In the genomic region with DNA sequence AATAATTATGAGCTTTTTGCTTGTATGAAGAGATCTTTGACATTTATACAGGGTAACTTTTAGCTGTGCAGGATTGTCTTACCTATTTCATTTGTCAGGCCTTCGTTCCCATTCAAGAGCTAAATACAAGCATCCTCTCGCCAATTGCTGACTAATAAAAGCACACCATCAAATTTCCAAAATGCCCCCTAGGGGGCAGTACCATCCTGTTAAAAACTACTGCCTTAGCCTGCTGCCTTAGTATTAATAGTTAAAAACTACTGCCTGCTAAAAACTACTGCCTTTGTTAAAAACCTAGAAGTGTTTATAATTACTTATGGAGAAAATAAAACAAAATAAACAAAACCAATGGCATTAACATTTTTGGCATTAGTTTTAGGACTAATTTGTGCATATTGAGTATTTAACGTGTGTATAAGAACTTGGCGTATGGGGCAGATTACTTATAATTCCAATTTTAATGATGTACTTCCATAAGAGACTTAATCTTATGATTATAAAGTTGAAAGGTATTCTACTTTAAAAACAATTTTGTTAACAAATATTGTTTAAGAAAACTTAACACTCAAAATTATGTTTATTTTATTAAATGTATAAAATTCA, we compare ENCODE assay signal across 8 cellular contexts. TPM values are rescaled to one million over a fixed set of nuclear protein-coding genes. Genes with fewer than 3 reads are reported as not detected.
DNase-seq lines count a peak whose midpoint lies in the region; ATAC-seq and TF ChIP-seq lines count a peak whose summit lies in the region.

No MANE protein-coding gene starts in this region.

- H3K27me3 ChIP-seq in H9 (ENCODE audit: insufficient read depth, low read length): no peaks in the 10 kb centered on the region
- no peaks in the 10 kb centered on the region for H3K27me3 ChIP-seq in dorsolateral prefrontal cortex
- no peaks in the 10 kb centered on the region for H3K27me3 ChIP-seq in thoracic aorta (replicated peaks; ENCODE audit: insufficient read depth)

- DNase-seq in Caki2 (ENCODE audit: low read depth) (peak; percentile 45), H9 (peak; percentile 54), NCI-H345 (lab: John Stamatoyannopoulos, UW) (peak; percentile 82), activated B cell treated with CpG ODN at 0.5 μM for 24 hours (no peak), dorsolateral prefrontal cortex (peak in 4 of 10 donors; percentile 34 to 74 (median 53)), mucosa of descending colon (peak in 1 of 3 donors; percentile 84), thoracic aorta (ENCODE audit: low spot score) (no peak), mesenteric fat pad (ENCODE audit: low spot score) (no peak)

- no peak overlapping the region for H3K9ac ChIP-seq in H9 (ENCODE audit: extremely low read depth, insufficient read length, low read length)

- H3K4me3 Mint-ChIP-seq in H9 (no peak overlapping the region), activated B cell treated with CpG ODN at 0.5 μM for 24 hours (no peak overlapping the region)

- H2BK20ac ChIP-seq in H9 (ENCODE audit: low read depth, low read length, poor library complexity, severe bottlenecking): no peak overlapping the region

- H3K4me3 ChIP-seq in dorsolateral prefrontal cortex (no peak overlapping the region), mucosa of descending colon (no peak overlapping the region), thoracic aorta (no peak overlapping the region)

- H4K91ac ChIP-seq in H9 (ENCODE audit: insufficient read length, low read depth, low read length): no peak overlapping the region

- intact Hi-C loops in activated B cell treated with CpG ODN at 0.5 μM for 24 hours (cut with micrococcal nuclease) (loop anchor here (1.0 to 2.0 kb wide), 2 partner anchors 48 to 354 kb away; no protein-coding TSS in a partner anchor), dorsolateral prefrontal cortex (cut with DNase I) (loop anchor here (5.0 kb wide), 2 partner anchors 40 to 355 kb away; a partner anchor contains a TSS), mucosa of descending colon (cut with DNase I, micrococcal nuclease) (loop anchor here in 1 of 2 donors (10.0 kb wide), 1 partner anchor 98 kb away; no protein-coding TSS in a partner anchor)

- H3K14ac ChIP-seq in H9 (ENCODE audit: insufficient read depth, low read length): no peak overlapping the region

- ATAC-seq in activated B cell treated with CpG ODN at 0.5 μM for 24 hours (ENCODE audit: low read depth) (no peak), mucosa of descending colon (peak; percentile 26), thoracic aorta (ENCODE audit: insufficient number of reproducible peaks, low FRiP score, low read depth) (no peak)

- no CpG with 5 or more reads among the region's 4 CpGs for WGBS in H9 (ENCODE audit: extremely low coverage, insufficient read length, low lambda C conversion rate)

- H2BK5ac ChIP-seq in H9 (ENCODE audit: insufficient read length, low read length): no peak overlapping the region

- in situ Hi-C loops in Caki2 (cut with HindIII; ENCODE audit: low pct_unique_long_range_greater_than_20kb, low sequenced_read_pairs): no loop called here

- H3K56ac ChIP-seq in H9 (ENCODE audit: insufficient read length, low read depth, low read length): no peak overlapping the region

- H3K27ac ChIP-seq in H9 (ENCODE audit: insufficient read length, low read depth, low read length) (no peak overlapping the region), dorsolateral prefrontal cortex (no peak overlapping the region), thoracic aorta (no peak overlapping the region)

- H3K4ac ChIP-seq in H9 (ENCODE audit: low read depth, low read length): no peak overlapping the region

- H3K18ac ChIP-seq in H9 (ENCODE audit: insufficient read length, low read depth, low read length): no peak overlapping the region

- H3K27me3 Mint-ChIP-seq in H9 (ENCODE audit: low read depth) (peaks cover 12% of the 10 kb centered on the region), activated B cell treated with CpG ODN at 0.5 μM for 24 hours (peaks cover 18% of the 10 kb centered on the region)

- no peak overlapping the region for H2BK120ac ChIP-seq in H9 (ENCODE audit: low read depth, low read length, poor library complexity, severe bottlenecking)

- H3K4me1 Mint-ChIP-seq in H9 (peaks cover 16% of the 10 kb centered on the region in 2 experiments), activated B cell treated with CpG ODN at 0.5 μM for 24 hours (peaks cover 19% of the 10 kb centered on the region)

- H3K36me3 ChIP-seq in mucosa of descending colon (ENCODE audit: low read depth) (no peaks in the 10 kb centered on the region), thoracic aorta (no peaks in the 10 kb centered on the region)

- H3K4me2 ChIP-seq in H9 (ENCODE audit: insufficient read depth, insufficient read length, low read length): no peak overlapping the region

- no peak overlapping the region for H3K23ac ChIP-seq in H9 (ENCODE audit: insufficient read length, low read depth, low read length)

- POLR2A ChIA-PET in activated B cell treated with CpG ODN at 0.5 μM for 24 hours (lab: Charles Lee): no interaction called here

- H2AK5ac ChIP-seq in H9 (ENCODE audit: insufficient read length, low read length): no peak overlapping the region

- TF ChIP-seq CTCF in H9 (conservative IDR thresholded peaks at IDR 0.05): peak; percentile 91
- peak; percentile 68 for TF ChIP-seq CTCF in activated B cell treated with CpG ODN at 0.5 μM for 24 hours (IDR thresholded peaks at IDR 0.05)
- TF ChIP-seq CTCF in dorsolateral prefrontal cortex (IDR thresholded peaks at IDR 0.05 in 54 of 56, conservative IDR thresholded peaks at IDR 0.05 in 2 of 56; ENCODE audit: low read depth in 1 of 56, partially characterized antibody in 56 of 56): peak; percentile 76 to 97 (median 88)
- peak; percentile 38 for TF ChIP-seq CTCF in mucosa of descending colon (IDR thresholded peaks at IDR 0.05)
- peak; percentile 80 for TF ChIP-seq CTCF in thoracic aorta (IDR thresholded peaks at IDR 0.05)

- CTCF ChIA-PET in activated B cell treated with CpG ODN at 0.5 μM for 24 hours (lab: Charles Lee): interaction anchor here (0.8 to 1.7 kb wide), 8 partner anchors 9 to 193 kb away, joined by 3 to 15 read pairs (median 4); a partner anchor contains a TSS

- H4K5ac ChIP-seq in H9 (ENCODE audit: insufficient read length, low read depth, low read length): no peak overlapping the region

- no peaks in the 10 kb centered on the region for H3K79me2 ChIP-seq in H9 (ENCODE audit: insufficient read depth, low read length)

- peaks cover 0 to 18% (median 6%) of the 10 kb centered on the region in 3 experiments; a peak in 4 of 7 replicates for H3K36me3 Mint-ChIP-seq in H9 (ENCODE audit: insufficient read depth in 1 of 3, low read depth in 3 of 3)
- peaks cover 2% of the 10 kb centered on the region for H3K36me3 Mint-ChIP-seq in activated B cell treated with CpG ODN at 0.5 μM for 24 hours (ENCODE audit: low read depth)

- no peak overlapping the region for H2BK15ac ChIP-seq in H9 (ENCODE audit: low read depth, low read length)

- H3K79me1 ChIP-seq in H9 (ENCODE audit: insufficient read depth, low read depth, low read length, poor library complexity, severe bottlenecking): no peaks in the 10 kb centered on the region

- no peak overlapping the region for H3K27ac Mint-ChIP-seq in H9
- H3K27ac Mint-ChIP-seq in activated B cell treated with CpG ODN at 0.5 μM for 24 hours: no peak overlapping the region

- no peak overlapping the region for H2AFZ ChIP-seq in H9 (ENCODE audit: low read length)

- no peaks in the 10 kb centered on the region for H4K20me1 ChIP-seq in H9 (ENCODE audit: control insufficient read depth, insufficient read depth, insufficient read length)

- no peak overlapping the region for H3T11ph ChIP-seq in H9 (ENCODE audit: low read length)

- H2BK12ac ChIP-seq in H9 (ENCODE audit: insufficient read length, low read depth, low read length): no peak overlapping the region

- peaks cover 7% of the 10 kb centered on the region for H3K23me2 ChIP-seq in H9 (ENCODE audit: insufficient read length, low read depth, low read length, poor library complexity, severe bottlenecking)

- H3K9me3 ChIP-seq in H9 (ENCODE audit: control insufficient read depth, low read depth, low read length): no peaks in the 10 kb centered on the region
- no peaks in the 10 kb centered on the region for H3K9me3 ChIP-seq in mucosa of descending colon
- no peaks in the 10 kb centered on the region for H3K9me3 ChIP-seq in thoracic aorta

- no peak overlapping the region for H4K8ac ChIP-seq in H9 (replicated peaks; ENCODE audit: insufficient read length, low read depth, low read length)

- H3K9me3 Mint-ChIP-seq in H9: peaks cover 14 to 15% of the 10 kb centered on the region in 2 experiments
- peaks cover 8% of the 10 kb centered on the region for H3K9me3 Mint-ChIP-seq in activated B cell treated with CpG ODN at 0.5 μM for 24 hours

- H3K4me1 ChIP-seq in H9 (ENCODE audit: insufficient read depth, low read length): no peaks in the 10 kb centered on the region; the same call in 1 of the 2 replicates
- no peaks in the 10 kb centered on the region for H3K4me1 ChIP-seq in mucosa of descending colon (ENCODE audit: low read depth)
- H3K4me1 ChIP-seq in thoracic aorta (ENCODE audit: control insufficient read depth in 1 of 2, low read depth in 2 of 2): peaks cover 11 to 13% of the 10 kb centered on the region in 2 donors

RNA-seq across cellular contexts. Expression of a gene that starts 3.0 kb away (rescaled TPM):
- total RNA-seq in Caki2 (2014; rRNA removed; shearing (Covaris generic); ENCODE audit: low replicate concordance): 115 and 144 TPM in 2 replicates
- total RNA-seq in H9 (2021) (28.6 and 32.5 TPM in 2 replicates), activated B cell treated with CpG ODN at 0.5 μM for 24 hours (37.0 and 37.3 TPM in 2 replicates), dorsolateral prefrontal cortex (100 to 1,000 TPM in 1 of 120 experiments, 10 to 100 TPM in 119; 39.5 to 131 (median 61.8) TPM), mucosa of descending colon (10 to 100 TPM; 22.4 to 25.5 (median 24.3) TPM), thoracic aorta (100 to 1,000 TPM in 1 of 2 donors, 10 to 100 TPM in 1; 42.7 to 150 TPM), mesenteric fat pad (42.6 TPM)

RNA-seq across cellular contexts. Expression of a gene that starts 21.9 kb away (rescaled TPM):
- 287 and 560 TPM in 2 replicates for total RNA-seq in Caki2 (2014; rRNA removed; shearing (Covaris generic); ENCODE audit: low replicate concordance)
- total RNA-seq in H9 (2021): 1.7 TPM in 2 replicates
- 0.64 TPM in 1 of 2 replicates, not detected in the other for total RNA-seq in activated B cell treated with CpG ODN at 0.5 μM for 24 hours
- 100 to 1,000 TPM in 12 of 120 experiments, 10 to 100 TPM in 108; 23.6 to 180 (median 60.5) TPM for total RNA-seq in dorsolateral prefrontal cortex
- total RNA-seq in mucosa of descending colon: 1,000 to 10,000 TPM in 1 of 3 donors, 100 to 1,000 TPM in 2; 427 to 1,655 (median 710) TPM
- 10 to 100 TPM; 79.8 to 96.3 TPM for total RNA-seq in thoracic aorta
- total RNA-seq in mesenteric fat pad: 495 TPM

RNA-seq across cellular contexts. Expression of a gene that starts 41.7 kb away (rescaled TPM):
- total RNA-seq in Caki2 (2014; rRNA removed; shearing (Covaris generic); ENCODE audit: low replicate concordance): not detected in 2 replicates
- total RNA-seq in H9 (2021) (3.9 and 5.1 TPM in 2 replicates), activated B cell treated with CpG ODN at 0.5 μM for 24 hours (0.22 TPM in 1 of 2 replicates, not detected in the other), dorsolateral prefrontal cortex (10 to 100 TPM in 119 of 120 experiments, 1 to 10 TPM in 1; 9.9 to 65.6 (median 28.7) TPM), mucosa of descending colon (under 1 TPM in 1 of 3 donors, not detected in 2; 0.13 TPM), thoracic aorta (1 to 10 TPM in 1 of 2 donors, under 1 TPM in 1; 0.27 to 8.9 TPM), mesenteric fat pad (0.13 TPM)

RNA-seq across cellular contexts. Expression of a gene that starts 51.3 kb away (rescaled TPM):
- total RNA-seq in Caki2 (2014; rRNA removed; shearing (Covaris generic); ENCODE audit: low replicate concordance): 6.6 and 21.8 TPM in 2 replicates
- 27.4 TPM in 2 replicates for total RNA-seq in H9 (2021)
- total RNA-seq in activated B cell treated with CpG ODN at 0.5 μM for 24 hours: 9.2 and 11.4 TPM in 2 replicates
- total RNA-seq in dorsolateral prefrontal cortex: 10 to 100 TPM; 13.3 to 47.8 (median 25.5) TPM
- total RNA-seq in mucosa of descending colon: 10 to 100 TPM; 19.9 to 29.9 (median 20.6) TPM
- total RNA-seq in thoracic aorta: 1 to 10 TPM; 4.2 to 5.0 TPM
- 19.6 TPM for total RNA-seq in mesenteric fat pad

RNA-seq across cellular contexts. Expression of a gene that starts 51.4 kb away (rescaled TPM):
- total RNA-seq in Caki2 (2014; rRNA removed; shearing (Covaris generic); ENCODE audit: low replicate concordance): 89.6 and 108 TPM in 2 replicates
- total RNA-seq in H9 (2021): 172 TPM in 2 replicates
- total RNA-seq in activated B cell treated with CpG ODN at 0.5 μM for 24 hours: 169 and 179 TPM in 2 replicates
- 100 to 1,000 TPM; 170 to 541 (median 413) TPM for total RNA-seq in dorsolateral prefrontal cortex
- 100 to 1,000 TPM in 2 of 3 donors, 10 to 100 TPM in 1; 90.6 to 197 (median 107) TPM for total RNA-seq in mucosa of descending colon
- total RNA-seq in thoracic aorta: 100 to 1,000 TPM; 139 to 228 TPM
- 198 TPM for total RNA-seq in mesenteric fat pad

Comparison
In these comparisons a context has a peak if more than half of its experiments do, and no peak if none do; other contexts are left out.
1. DNase-seq: peak in Caki2 (single experiment), H9 (single experiment) and NCI-H345 (single experiment); none in activated B cell treated with CpG ODN at 0.5 μM for 24 hours (single experiment), thoracic aorta (single experiment) and mesenteric fat pad (single experiment).
2. CTCF ChIP-seq: peak in every context shown above with its lines; median percentile 91 in H9; 88 in dorsolateral prefrontal cortex; 80 in thoracic aorta; 68 in activated B cell treated with CpG ODN at 0.5 μM for 24 hours; 38 in mucosa of descending colon.